Comparison of ENCODE assay signal across 1 cellular context in genomic region chr2:120346034-120346666, GRCh38.
TF ChIP-seq lines count a peak whose summit lies in the region.

INHBB (plus strand) TSS chr2:120346136; CDS start chr2:120346189, 53 bp downstream.

TF ChIP-seq in HEK293, 187 proteins besides CTCF, POLR2A, EP300 and RAD21 (continued from another document):
- TF ChIP-seq, protein P1, sequence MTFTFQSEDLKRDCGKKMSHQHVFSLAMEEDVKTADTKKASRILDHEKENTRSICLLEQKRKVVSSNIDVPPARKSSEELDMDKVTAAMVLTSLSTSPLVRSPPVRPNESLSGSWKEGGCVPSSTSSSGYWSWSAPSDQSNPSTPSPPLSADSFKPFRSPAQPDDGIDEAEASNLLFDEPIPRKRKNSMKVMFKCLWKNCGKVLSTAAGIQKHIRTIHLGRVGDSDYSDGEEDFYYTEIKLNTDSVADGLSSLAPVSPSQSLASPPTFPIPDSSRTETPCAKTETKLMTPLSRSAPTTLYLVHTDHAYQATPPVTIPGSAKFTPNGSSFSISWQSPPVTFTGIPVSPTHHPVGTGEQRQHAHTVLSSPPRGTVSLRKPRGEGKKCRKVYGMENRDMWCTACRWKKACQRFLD (tag by site-specific recombination; IDR thresholded peaks at IDR 0.05), result no peak
